ENCODE assay signal across 11 cellular contexts in the genomic region with DNA sequence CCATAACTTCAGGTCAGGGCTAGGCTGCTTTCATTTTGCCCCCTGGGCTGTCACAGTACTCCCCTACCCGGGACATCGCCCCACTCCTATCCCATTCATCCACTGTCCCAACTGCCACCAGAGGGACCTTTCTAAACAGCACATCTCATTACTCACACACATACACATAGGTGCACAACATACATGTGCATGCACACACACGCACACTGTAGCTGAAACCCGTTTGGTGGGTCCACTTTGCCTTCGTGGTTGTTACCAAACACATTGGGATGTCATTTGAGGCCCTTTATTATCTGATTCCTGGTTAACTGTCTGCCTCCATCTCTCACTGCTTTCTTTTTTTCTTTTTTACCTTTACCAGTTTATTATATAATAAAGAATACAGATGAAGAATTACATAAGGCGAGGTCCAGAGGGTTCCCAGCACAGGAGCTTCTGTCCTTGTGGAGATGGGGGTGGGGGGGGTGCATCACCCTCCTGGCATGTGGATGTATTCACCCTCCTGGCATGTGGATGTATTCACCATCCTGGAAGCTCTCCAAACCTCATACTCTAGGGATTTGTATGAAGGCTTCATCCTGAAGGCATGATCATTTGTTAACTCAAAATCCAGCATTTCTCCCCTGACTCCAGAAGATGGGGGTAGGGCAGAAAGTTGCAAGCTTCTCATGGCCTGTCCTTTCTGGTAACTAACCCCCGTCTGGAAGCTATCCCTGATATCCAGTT.
DNase-seq lines count a peak whose midpoint lies in the region; ATAC-seq and TF ChIP-seq lines count a peak whose summit lies in the region.
"Had no signal": no experiment of that assay in that cellular context is flagged by ENCODE, and none has a peak within 500 bp of the region (broad histone marks: within the 10 kb centered on the region; RNA-seq: fewer than 3 reads in every experiment).

No MANE protein-coding gene starts in this region.

- H3K4me3 ChIP-seq in breast epithelium (no peak overlapping the region), thyroid gland (replicated peaks in 1 of 3) (no peak overlapping the region)
- H3K4me3 ChIP-seq: suprapubic skin had no signal

- intact Hi-C loops in MCF 10A (cut with micrococcal nuclease) (loop anchor here (1.0 to 5.0 kb wide), 3 partner anchors 39 to 69 kb away; no protein-coding TSS in a partner anchor), breast epithelium (cut with DNase I; ENCODE audit: low total_unique reads) (no loop called here), thyroid gland (cut with DNase I) (no loop called here)

- peak overlapping the region; percentile 20 for H3K27ac Mint-ChIP-seq in MCF 10A (ENCODE audit: low read depth, unreplicated experiment)
- H3K27ac Mint-ChIP-seq in WTC11, result peak overlapping the region; percentile 8; the same call in 1 of the 2 replicates

- H3K27me3 Mint-ChIP-seq in MCF 10A (ENCODE audit: insufficient read depth, unreplicated experiment), result no peaks in the 10 kb centered on the region
- H3K27me3 Mint-ChIP-seq in WTC11 (ENCODE audit: low read depth), result peaks cover 2% of the 10 kb centered on the region; the same call in 1 of the 2 replicates

- no peak for TF ChIP-seq POLR2A in breast epithelium (IDR thresholded peaks at IDR 0.05)
- no peak for TF ChIP-seq POLR2A in thyroid gland (IDR thresholded peaks at IDR 0.05)

- H3K36me3 ChIP-seq in breast epithelium, result no peaks in the 10 kb centered on the region
- no peaks in the 10 kb centered on the region for H3K36me3 ChIP-seq in thyroid gland

- CTCF ChIA-PET in MCF 10A (lab: Yijun Ruan, JAX) (interaction anchor here (0.6 to 1.8 kb wide), 8 partner anchors 9 to 399 kb away, joined by 3 to 10 read pairs (median 4); no protein-coding TSS in a partner anchor), WTC11 (lab: Charles Lee) (interaction anchor here (0.9 to 1.8 kb wide), 2 partner anchors 30 to 105 kb away, joined by 3 to 7 read pairs; no protein-coding TSS in a partner anchor)

- POLR2A ChIA-PET in MCF 10A (lab: Yijun Ruan, JAX), result interaction anchor here (0.6 to 1.9 kb wide), 17 partner anchors 10 to 171 kb away, joined by 3 to 10 read pairs (median 4); no protein-coding TSS in a partner anchor
- POLR2A ChIA-PET in WTC11 (lab: Charles Lee), result no interaction called here

- H3K36me3 Mint-ChIP-seq in MCF 10A (ENCODE audit: insufficient read depth, unreplicated experiment), result peaks cover 40% of the 10 kb centered on the region
- H3K36me3 Mint-ChIP-seq in WTC11, result peaks cover 16% of the 10 kb centered on the region

- H3K27ac ChIP-seq in breast epithelium, result no peak overlapping the region
- H3K27ac ChIP-seq in foreskin keratinocyte, result peak overlapping the region; percentile 29
- no peak overlapping the region for H3K27ac ChIP-seq in thyroid gland
- H3K27ac ChIP-seq: suprapubic skin had no signal

- 93 to 95% methylated on average over 7 of the region's 7 CpGs for WGBS in thyroid gland, 2 donors

- no TSS peak for BruUV-seq in MCF 10A (replicated peaks; lab: Mats Ljungman, UMichigan)

- H3K4me1 Mint-ChIP-seq in MCF 10A (ENCODE audit: insufficient read depth, unreplicated experiment) (peaks cover 36% of the 10 kb centered on the region), WTC11 (peaks cover 40% of the 10 kb centered on the region)

- no peaks in the 10 kb centered on the region for H3K27me3 ChIP-seq in breast epithelium
- H3K27me3 ChIP-seq in foreskin keratinocyte, result no peaks in the 10 kb centered on the region
- no peaks in the 10 kb centered on the region for H3K27me3 ChIP-seq in thyroid gland
- H3K27me3 ChIP-seq: suprapubic skin had no signal

- TF ChIP-seq CTCF in MCF 10A (IDR thresholded peaks at IDR 0.05; ENCODE audit: unreplicated experiment) (no peak), breast epithelium (IDR thresholded peaks at IDR 0.05) (no peak), WTC11 (IDR thresholded peaks at IDR 0.05) (no peak), foreskin keratinocyte (conservative IDR thresholded peaks at IDR 0.05) (peak; percentile 19), thyroid gland (IDR thresholded peaks at IDR 0.05) (no peak)

- DNase-seq in MCF 10A (ENCODE audit: unreplicated experiment) (peak; percentile 98), breast epithelium (ENCODE audit: low spot score in 2 of 2) (no peak), WTC11 (ENCODE audit: low spot score) (no peak), foreskin keratinocyte (peak; percentile 93 to 97), NCI-H187 (lab: John Stamatoyannopoulos, UW) (no peak), NOMO-1 (lab: John Stamatoyannopoulos, UW; ENCODE audit: unreplicated experiment in 2 of 2) (no peak), thyroid gland (no peak), mucosa of gallbladder (ENCODE audit: low spot score) (no peak)
- DNase-seq: hippocampal formation, NCI-H526 had no signal

- no peak for ATAC-seq in WTC11
- peak; percentile 91 for ATAC-seq in foreskin keratinocyte

- peaks cover 0 to under 1% of the 10 kb centered on the region in 2 donors for H3K4me1 ChIP-seq in breast epithelium
- H3K4me1 ChIP-seq in foreskin keratinocyte, result peaks cover 36% of the 10 kb centered on the region
- H3K4me1 ChIP-seq in thyroid gland, result no peaks in the 10 kb centered on the region

- H3K9me3 ChIP-seq in breast epithelium, result no peaks in the 10 kb centered on the region
- no peaks in the 10 kb centered on the region for H3K9me3 ChIP-seq in thyroid gland
- H3K9me3 ChIP-seq: suprapubic skin had no signal

- H3K9me3 Mint-ChIP-seq in MCF 10A (ENCODE audit: unreplicated experiment), result no peaks in the 10 kb centered on the region
- H3K9me3 Mint-ChIP-seq in WTC11, result peaks cover 14% of the 10 kb centered on the region

- no peak overlapping the region for H3K4me3 Mint-ChIP-seq in MCF 10A (ENCODE audit: unreplicated experiment)
- no peak overlapping the region for H3K4me3 Mint-ChIP-seq in WTC11

TF ChIP-seq in WTC11, 78 proteins besides CTCF, POLR2A, EP300 and RAD21:
- TF ChIP-seq MXD4 (CRISPR knock-in tag; IDR thresholded peaks at IDR 0.05; ENCODE audit: borderline replicate concordance), result no peak
- TF ChIP-seq, protein P1, sequence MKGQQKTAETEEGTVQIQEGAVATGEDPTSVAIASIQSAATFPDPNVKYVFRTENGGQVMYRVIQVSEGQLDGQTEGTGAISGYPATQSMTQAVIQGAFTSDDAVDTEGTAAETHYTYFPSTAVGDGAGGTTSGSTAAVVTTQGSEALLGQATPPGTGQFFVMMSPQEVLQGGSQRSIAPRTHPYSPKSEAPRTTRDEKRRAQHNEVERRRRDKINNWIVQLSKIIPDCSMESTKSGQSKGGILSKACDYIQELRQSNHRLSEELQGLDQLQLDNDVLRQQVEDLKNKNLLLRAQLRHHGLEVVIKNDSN (CRISPR knock-in tag; IDR thresholded peaks at IDR 0.05), result no peak
- no peak for TF ChIP-seq TP53 (CRISPR knock-in tag; IDR thresholded peaks at IDR 0.05)
- no peak for TF ChIP-seq TEAD4 (CRISPR knock-in tag; IDR thresholded peaks at IDR 0.05)
- TF ChIP-seq, protein P2, sequence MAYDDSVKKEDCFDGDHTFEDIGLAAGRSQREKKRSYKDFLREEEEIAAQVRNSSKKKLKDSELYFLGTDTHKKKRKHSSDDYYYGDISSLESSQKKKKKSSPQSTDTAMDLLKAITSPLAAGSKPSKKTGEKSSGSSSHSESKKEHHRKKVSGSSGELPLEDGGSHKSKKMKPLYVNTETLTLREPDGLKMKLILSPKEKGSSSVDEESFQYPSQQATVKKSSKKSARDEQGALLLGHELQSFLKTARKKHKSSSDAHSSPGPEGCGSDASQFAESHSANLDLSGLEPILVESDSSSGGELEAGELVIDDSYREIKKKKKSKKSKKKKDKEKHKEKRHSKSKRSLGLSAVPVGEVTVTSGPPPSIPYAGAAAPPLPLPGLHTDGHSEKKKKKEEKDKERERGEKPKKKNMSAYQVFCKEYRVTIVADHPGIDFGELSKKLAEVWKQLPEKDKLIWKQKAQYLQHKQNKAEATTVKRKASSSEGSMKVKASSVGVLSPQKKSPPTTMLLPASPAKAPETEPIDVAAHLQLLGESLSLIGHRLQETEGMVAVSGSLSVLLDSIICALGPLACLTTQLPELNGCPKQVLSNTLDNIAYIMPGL (CRISPR knock-in tag; IDR thresholded peaks at IDR 0.05), result no peak
- TF ChIP-seq, protein P3, sequence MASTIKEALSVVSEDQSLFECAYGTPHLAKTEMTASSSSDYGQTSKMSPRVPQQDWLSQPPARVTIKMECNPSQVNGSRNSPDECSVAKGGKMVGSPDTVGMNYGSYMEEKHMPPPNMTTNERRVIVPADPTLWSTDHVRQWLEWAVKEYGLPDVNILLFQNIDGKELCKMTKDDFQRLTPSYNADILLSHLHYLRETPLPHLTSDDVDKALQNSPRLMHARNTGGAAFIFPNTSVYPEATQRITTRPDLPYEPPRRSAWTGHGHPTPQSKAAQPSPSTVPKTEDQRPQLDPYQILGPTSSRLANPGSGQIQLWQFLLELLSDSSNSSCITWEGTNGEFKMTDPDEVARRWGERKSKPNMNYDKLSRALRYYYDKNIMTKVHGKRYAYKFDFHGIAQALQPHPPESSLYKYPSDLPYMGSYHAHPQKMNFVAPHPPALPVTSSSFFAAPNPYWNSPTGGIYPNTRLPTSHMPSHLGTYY (CRISPR knock-in tag; IDR thresholded peaks at IDR 0.05), result no peak
- TF ChIP-seq ZNF416 (CRISPR knock-in tag; IDR thresholded peaks at IDR 0.05), result no peak

Comparison
In these comparisons a context has a peak if more than half of its experiments do, and no peak if none do; other contexts are left out.
1. DNase-seq: peak in MCF 10A (single experiment) and foreskin keratinocyte (2 of 2); none in breast epithelium (0 of 2), WTC11 (single experiment), NCI-H187 (0 of 2), NOMO-1 (0 of 2), thyroid gland (0 of 2) and mucosa of gallbladder (single experiment).